10 cellular contexts compared by ENCODE assay signal in the genomic region with DNA sequence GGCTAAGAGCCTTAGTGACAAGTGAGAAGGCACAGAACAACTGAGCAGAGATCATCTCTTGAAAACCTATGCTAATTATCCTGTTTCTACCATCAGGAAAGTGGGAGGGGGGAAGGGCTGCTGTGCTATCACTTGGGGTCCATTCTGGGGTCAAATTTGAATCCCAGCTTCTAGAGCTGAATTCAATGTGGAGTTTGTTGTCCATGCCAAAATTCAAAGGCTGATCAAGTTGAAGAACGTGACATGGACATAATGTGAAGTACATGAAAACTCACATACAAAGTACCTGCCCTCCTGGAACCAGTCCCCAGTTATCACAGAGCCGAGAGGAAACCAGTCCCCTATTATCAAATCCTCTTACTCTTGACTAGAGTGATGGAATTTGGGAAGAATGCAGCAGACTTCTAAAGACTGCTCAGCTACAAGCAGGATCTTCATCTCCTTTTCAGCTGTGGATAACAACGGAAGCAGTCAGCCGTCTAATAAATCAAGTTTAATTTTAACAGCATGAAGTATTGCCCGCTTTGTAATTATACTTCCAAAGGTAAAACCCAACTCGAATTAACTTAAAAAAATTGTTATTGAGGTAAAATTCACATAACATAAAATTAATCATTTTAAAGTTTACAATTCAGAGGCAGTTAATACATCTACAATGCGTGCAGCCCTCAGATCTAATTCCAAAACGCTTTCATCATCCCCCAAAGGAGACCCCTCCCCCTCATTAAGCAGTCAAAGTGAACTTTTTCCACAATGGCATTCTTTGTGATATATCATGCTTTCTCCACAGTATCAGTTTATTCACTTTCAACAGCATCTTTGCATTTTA.
DNase-seq lines count a peak whose midpoint lies in the region; TF ChIP-seq lines count a peak whose summit lies in the region.
"Had no signal": no experiment of that assay in that cellular context is flagged by ENCODE, and none has a peak within 500 bp of the region (broad histone marks: within the 10 kb centered on the region; RNA-seq: fewer than 3 reads in every experiment).

No MANE protein-coding gene starts in this region.

- peaks cover 48% of the 10 kb centered on the region for H3K4me1 Mint-ChIP-seq in T-helper 1 cell treated with Interleukin-12 subunit alpha and Interleukin-12 subunit beta and Interleukin-4 antibody, amounts not matched to agents 30 μg/mL and 1 μg/mL, for 36 hours (ENCODE audit: low read depth)

- H3K4me1 ChIP-seq in tibial artery: peaks cover 0 to 90% (median 52%) of the 10 kb centered on the region in 4 donors

- no peak for TF ChIP-seq CTCF in tibial artery (IDR thresholded peaks at IDR 0.05)

- no peaks in the 10 kb centered on the region for H3K9me3 ChIP-seq in tibial artery
- H3K9me3 ChIP-seq: pancreas had no signal

- H3K36me3 Mint-ChIP-seq in T-helper 1 cell treated with Interleukin-12 subunit alpha and Interleukin-12 subunit beta and Interleukin-4 antibody, amounts not matched to agents 30 μg/mL and 1 μg/mL, for 36 hours (ENCODE audit: low read depth): peaks cover 16% of the 10 kb centered on the region

- no peak overlapping the region for H3K4me3 Mint-ChIP-seq in T-helper 1 cell treated with Interleukin-12 subunit alpha and Interleukin-12 subunit beta and Interleukin-4 antibody, amounts not matched to agents 30 μg/mL and 1 μg/mL, for 36 hours

- H3K36me3 ChIP-seq in tibial artery: peaks cover 0 to 7% (median 4%) of the 10 kb centered on the region in 3 donors
- H3K36me3 ChIP-seq: pancreas had no signal

- H3K27me3 Mint-ChIP-seq in T-helper 1 cell treated with Interleukin-12 subunit alpha and Interleukin-12 subunit beta and Interleukin-4 antibody, amounts not matched to agents 30 μg/mL and 1 μg/mL, for 36 hours (ENCODE audit: low read depth): no peaks in the 10 kb centered on the region

- H3K9me3 Mint-ChIP-seq in T-helper 1 cell treated with Interleukin-12 subunit alpha and Interleukin-12 subunit beta and Interleukin-4 antibody, amounts not matched to agents 30 μg/mL and 1 μg/mL, for 36 hours: no peaks in the 10 kb centered on the region

- intact Hi-C loops in tibial artery (cut with DNase I; ENCODE audit: low total_unique reads): no loop called here

- peak overlapping the region; percentile 44 to 71 for H3K27ac ChIP-seq in tibial artery
- H3K27ac ChIP-seq: 22Rv1 had no signal

- H3K27ac Mint-ChIP-seq in T-helper 1 cell treated with Interleukin-12 subunit alpha and Interleukin-12 subunit beta and Interleukin-4 antibody, amounts not matched to agents 30 μg/mL and 1 μg/mL, for 36 hours: peak overlapping the region; percentile 75

- no peak overlapping the region for H3K4me3 ChIP-seq in tibial artery
- H3K4me3 ChIP-seq: pancreas had no signal

- DNase-seq in T-helper 1 cell: no peak
- DNase-seq in astrocyte of the hippocampus (ENCODE audit: low read depth, low spot score): peak; percentile 61
- peak; percentile 69 for DNase-seq in kidney glomerular epithelial cell (lab: John Stamatoyannopoulos, UW)
- DNase-seq in tibial artery: no peak
- no peak for DNase-seq in NCI-H1048 (lab: John Stamatoyannopoulos, UW)
- no peak for DNase-seq in NK-92 treated with Interleukin-12 subunit alpha and Interleukin-12 subunit beta, amount 100 ng/mL, for 24 hours (lab: John Stamatoyannopoulos, UW)
- DNase-seq in NCI-H2227 (lab: John Stamatoyannopoulos, UW; ENCODE audit: unreplicated experiment): no peak
- DNase-seq: pancreas had no signal

- H3K27me3 ChIP-seq in tibial artery: no peaks in the 10 kb centered on the region
- H3K27me3 ChIP-seq: pancreas had no signal

Comparison
In these comparisons a context has a peak if more than half of its experiments do, and no peak if none do; other contexts are left out.
1. DNase-seq: peak in astrocyte of the hippocampus (single experiment) and kidney glomerular epithelial cell (single experiment); none in T-helper 1 cell (0 of 5), tibial artery (0 of 2), NCI-H1048 (single experiment), NK-92 treated with Interleukin-12 subunit alpha and Interleukin-12 subunit beta, amount 100 ng/mL, for 24 hours (single experiment) and NCI-H2227 (single experiment).